ENCODE assay signal across 9 cellular contexts in the genomic region with DNA sequence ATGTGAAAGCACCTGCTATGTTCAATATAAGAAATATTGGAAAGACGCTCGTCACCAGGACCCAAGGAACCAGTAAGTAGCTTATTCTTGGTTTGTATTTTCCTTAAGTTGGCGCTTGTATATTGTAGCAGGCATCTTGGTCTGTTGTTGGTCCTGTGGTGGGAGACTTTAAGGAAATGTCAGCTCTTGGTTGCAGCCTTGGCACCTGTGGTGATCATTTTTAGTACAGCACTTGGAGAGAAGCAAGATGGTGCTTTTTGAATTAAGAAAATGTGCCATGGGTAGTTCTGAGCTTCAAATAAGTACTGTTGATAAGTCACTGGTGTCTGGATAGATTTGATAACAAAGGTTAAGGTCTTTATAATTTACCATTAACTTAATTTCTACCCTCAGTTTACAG. TPM values are rescaled to one million over a fixed set of nuclear protein-coding genes. Genes with fewer than 3 reads are reported as not detected.
DNase-seq lines count a peak whose midpoint lies in the region; ATAC-seq and TF ChIP-seq lines count a peak whose summit lies in the region.
"Had no signal": no experiment of that assay in that cellular context is flagged by ENCODE, and none has a peak within 500 bp of the region (broad histone marks: within the 10 kb centered on the region; RNA-seq: fewer than 3 reads in every experiment).

No MANE protein-coding gene starts in this region.

- H3K27me3 ChIP-seq in cardiac muscle cell (no peaks in the 10 kb centered on the region), body of pancreas (no peaks in the 10 kb centered on the region), upper lobe of right lung (no peaks in the 10 kb centered on the region)

- WGBS in body of pancreas, 2 donors = 6 to 12% methylated on average over 3 of the region's 3 CpGs

- peak overlapping the region; percentile 95 for H3K27ac ChIP-seq in cardiac muscle cell
- H3K27ac ChIP-seq in body of pancreas = peak overlapping the region in 3 of 4 donors; percentile 79 to 96 (median 87)
- peak overlapping the region; percentile 94 for H3K27ac ChIP-seq in upper lobe of right lung

- intact Hi-C loops in left ventricle myocardium superior (cut with micrococcal nuclease) = no loop called here
- intact Hi-C loops in body of pancreas (cut with DNase I) = no loop called here
- intact Hi-C loops in upper lobe of right lung (cut with DNase I) = no loop called here

- H3K9me3 ChIP-seq in cardiac muscle cell (ENCODE audit: low read depth) (no peaks in the 10 kb centered on the region), body of pancreas (no peaks in the 10 kb centered on the region), upper lobe of right lung (no peaks in the 10 kb centered on the region)

- H3K4me3 ChIP-seq in cardiac muscle cell = peak overlapping the region; percentile 84
- H3K4me3 ChIP-seq in body of pancreas = peak overlapping the region in 1 of 2 donors; percentile 67
- H3K4me3 ChIP-seq in upper lobe of right lung = peak overlapping the region; percentile 94

- ATAC-seq in left ventricle myocardium superior (no peak), body of pancreas (no peak), upper lobe of right lung (no peak)

- TF ChIP-seq CTCF in cardiac muscle cell (IDR thresholded peaks at IDR 0.05; ENCODE audit: low read depth, low read length) (no peak), body of pancreas (IDR thresholded peaks at IDR 0.05) (no peak), upper lobe of right lung (IDR thresholded peaks at IDR 0.05) (no peak)

- DNase-seq in cardiac muscle cell (ENCODE audit: low read depth in 1 of 2, low spot score in 1 of 2) (no peak), left ventricle myocardium superior (no peak), body of pancreas (no peak), medulla oblongata (ENCODE audit: extremely low spot score) (peak; percentile 12), upper lobe of right lung (no peak), NOMO-1 treated with dmso at 0.1 percent for 144 hours (lab: John Stamatoyannopoulos, UW; ENCODE audit: unreplicated experiment) (no peak), HCEC 1CT (no peak), NCI-H226 (no peak)
- DNase-seq: GF-D8 had no signal

- H3K36me3 ChIP-seq in cardiac muscle cell (peaks cover 33% of the 10 kb centered on the region), body of pancreas (replicated peaks in 1 of 2; ENCODE audit: insufficient read depth in 1 of 2, low read depth in 2 of 2) (peaks cover 0 to 25% of the 10 kb centered on the region in 2 donors), upper lobe of right lung (peaks cover 52% of the 10 kb centered on the region)

- TF ChIP-seq POLR2A in body of pancreas (IDR thresholded peaks at IDR 0.05) = no peak

- H3K4me1 ChIP-seq in cardiac muscle cell (ENCODE audit: low read depth) (peaks cover 9% of the 10 kb centered on the region), body of pancreas (peaks cover 29% of the 10 kb centered on the region), upper lobe of right lung (peaks cover 24% of the 10 kb centered on the region)

RNA-seq across cellular contexts. Expression of a gene that starts 1.1 kb away (rescaled TPM):
- total RNA-seq in cardiac muscle cell (2,319 and 2,328 TPM in 2 replicates), left ventricle myocardium superior (940 TPM), body of pancreas (1,000 to 10,000 TPM; 1,585 to 2,586 TPM), upper lobe of right lung (1,406 TPM)
- 872 and 1,034 TPM in 2 replicates for polyA plus RNA-seq in cardiac muscle cell
